In the genomic region with DNA sequence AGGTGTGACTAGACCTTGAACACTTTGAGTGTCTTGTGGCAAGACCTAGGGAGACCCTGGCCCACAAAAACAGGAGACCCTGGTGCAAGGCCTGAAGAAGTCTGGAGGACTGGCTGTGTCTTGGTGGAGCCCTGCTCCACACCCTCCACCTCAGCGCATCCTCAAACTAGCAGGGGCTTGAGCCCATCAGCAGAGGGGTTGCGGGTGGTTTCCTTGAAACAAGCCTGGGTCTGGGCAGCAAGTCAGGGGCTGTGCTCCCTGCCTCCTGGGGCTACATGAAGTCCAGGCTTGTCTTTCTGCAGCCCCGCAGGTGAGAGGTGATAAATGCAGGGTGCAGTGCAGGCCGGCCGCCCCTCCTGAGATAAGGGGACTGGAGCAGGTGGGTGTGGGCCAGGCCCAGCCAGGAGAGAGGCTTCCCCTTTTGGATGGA, we compare ENCODE assay signal across 12 cellular contexts. TPM values are rescaled to one million over a fixed set of nuclear protein-coding genes. Genes with fewer than 3 reads are reported as not detected.
DNase-seq lines count a peak whose midpoint lies in the region; ATAC-seq, FAIRE-seq and TF ChIP-seq lines count a peak whose summit lies in the region.
"Had no signal": no experiment of that assay in that cellular context is flagged by ENCODE, and none has a peak within 500 bp of the region (broad histone marks: within the 10 kb centered on the region; RNA-seq: fewer than 3 reads in every experiment).

No MANE protein-coding gene starts in this region.

- H4K91ac ChIP-seq in H1 (replicated peaks; ENCODE audit: insufficient read length, low read length), result no peak overlapping the region

- H3K79me2 ChIP-seq in H1 (ENCODE audit: control insufficient read depth in 1 of 2, insufficient read depth in 2 of 2, low read length in 2 of 2), result no peaks in the 10 kb centered on the region

- no peak overlapping the region for H3K23ac ChIP-seq in H1 (ENCODE audit: insufficient read length)

- CTCF ChIA-PET in H1 (lab: Charles Lee; ENCODE audit: partially characterized antibody), result interaction anchor here (0.9 to 13.5 kb wide), 5 partner anchors 9 to 348 kb away, joined by 3 to 521 read pairs (median 4); no protein-coding TSS in a partner anchor

- no peak for TF ChIP-seq CTCF in heart left ventricle (IDR thresholded peaks at IDR 0.05)
- TF ChIP-seq CTCF in H1 (IDR thresholded peaks at IDR 0.05; ENCODE audit: control extremely low read depth in 1 of 3, insufficient read depth in 1 of 3, low read depth in 1 of 3, low read length in 3 of 3), result peak in 1 of 3 experiments; percentile 15; a peak in 1 of 4 replicates
- TF ChIP-seq CTCF in neural crest cell (conservative IDR thresholded peaks at IDR 0.05), result no peak

- H3K36me3 ChIP-seq in heart left ventricle (peaks cover 0 to 4% (median 0%) of the 10 kb centered on the region in 9 donors), H1 (ENCODE audit: control insufficient read depth in 2 of 4, insufficient read depth in 4 of 4, low read length in 3 of 4) (peaks cover 0 to 4% (median 0%) of the 10 kb centered on the region in 4 experiments; a peak in 1 of 8 replicates), urinary bladder (ENCODE audit: insufficient read depth) (no peaks in the 10 kb centered on the region)

- no peaks in the 10 kb centered on the region for H3K9me3 Mint-ChIP-seq in neural crest cell

- intact Hi-C loops in heart left ventricle (cut with DNase I) (loop anchor here in 7 of 10 donors (5.0 to 10.0 kb wide), 7 partner anchors 45 to 198 kb away; partner anchors contain the start of gene KCNQ1OT1 (in 4 of the 7)), left cardiac atrium (cut with DNase I) (loop anchor here in 1 of 2 donors (5.0 to 10.0 kb wide), 2 partner anchors 50 to 98 kb away; no protein-coding TSS in a partner anchor)

- H3K4me2 ChIP-seq in H1 (ENCODE audit: insufficient read depth in 1 of 2, low read depth in 2 of 2, low read length in 2 of 2), result peak overlapping the region in 1 of 2 experiments; percentile 52; a peak in 1 of 4 replicates

- peaks cover 12% of the 10 kb centered on the region; the same call in 1 of the 2 replicates for H3K23me2 ChIP-seq in H1 (ENCODE audit: low read depth, low read length)

- peaks cover 22% of the 10 kb centered on the region for H3K27me3 Mint-ChIP-seq in neural crest cell (ENCODE audit: low read depth)

- no peak for FAIRE-seq in H1 (lab: Jason Lieb, UNC)

- H4K5ac ChIP-seq in H1 (ENCODE audit: insufficient read length, low read depth, low read length), result no peak overlapping the region

- H2BK5ac ChIP-seq in H1 (ENCODE audit: low read depth, low read length), result no peak overlapping the region

- TF ChIP-seq POLR2A in heart left ventricle (IDR thresholded peaks at IDR 0.05) (no peak), H1 (IDR thresholded peaks at IDR 0.05; ENCODE audit: control extremely low read depth in 1 of 2, low read depth in 2 of 2, low read length in 2 of 2) (no peak), GM18505 (IDR thresholded peaks at IDR 0.05; ENCODE audit: borderline replicate concordance, extremely low read depth, insufficient read depth, insufficient read length) (no peak)

- POLR2A ChIA-PET in H1 (lab: Charles Lee; ENCODE audit: partially characterized antibody), result interaction anchor here (0.7 to 1.5 kb wide), 3 partner anchors 10 to 23 kb away, joined by 3 to 6 read pairs (median 4); no protein-coding TSS in a partner anchor

- peaks cover 6 to 13% of the 10 kb centered on the region in 2 experiments for H4K20me1 ChIP-seq in H1 (replicated peaks in 1 of 2; ENCODE audit: control insufficient read depth in 1 of 2, insufficient read depth in 2 of 2, low read length in 2 of 2)

- H3K56ac ChIP-seq in H1 (replicated peaks; ENCODE audit: insufficient read length, low read depth, low read length), result no peak overlapping the region

- peak overlapping the region in 11 of 12 donors; percentile 67 to 90 (median 85) for H3K4me3 ChIP-seq in heart left ventricle
- H3K4me3 ChIP-seq in H1 (ENCODE audit: extremely low read depth in 1 of 4, insufficient read depth in 2 of 4, low read depth in 3 of 4, low read length in 4 of 4), result peak overlapping the region in 1 of 4 experiments; percentile 75; a peak in 1 of 8 replicates
- H3K4me3 ChIP-seq in urinary bladder (ENCODE audit: low read depth, low read length), result peak overlapping the region; percentile 95

- H2BK120ac ChIP-seq in H1 (replicated peaks; ENCODE audit: low read depth, low read length), result no peak overlapping the region

- H3K4me1 ChIP-seq in heart left ventricle (peaks cover 0 to 34% (median 18%) of the 10 kb centered on the region in 12 donors), H1 (replicated peaks in 1 of 4; ENCODE audit: control insufficient read depth in 3 of 4, insufficient read depth in 4 of 4, low read length in 3 of 4) (peaks cover 0 to 25% (median 21%) of the 10 kb centered on the region in 4 experiments; a peak in 6 of 7 replicates), urinary bladder (ENCODE audit: insufficient read depth) (no peaks in the 10 kb centered on the region)

- H3K4me1 Mint-ChIP-seq in neural crest cell, result peaks cover 26% of the 10 kb centered on the region

- peak overlapping the region in 8 of 12 donors; percentile 17 to 93 (median 82) for H3K27ac ChIP-seq in heart left ventricle
- no peak overlapping the region for H3K27ac ChIP-seq in H1 (ENCODE audit: low read depth, low read length)
- H3K27ac ChIP-seq in urinary bladder (ENCODE audit: low read depth), result no peak overlapping the region

- ATAC-seq in heart left ventricle, result no peak
- ATAC-seq in left cardiac atrium, result no peak
- ATAC-seq in GM18505 (IDR thresholded peaks at IDR 0.05; ENCODE audit: unreplicated experiment), result no peak
- ATAC-seq in HG02642 (IDR thresholded peaks at IDR 0.05; ENCODE audit: poor library complexity, unreplicated experiment), result no peak
- ATAC-seq: left lobe of liver, Panc1 had no signal

- peak in 1 of 2 experiments; percentile 18; a peak in 2 of 4 replicates for TF ChIP-seq RAD21 in H1 (IDR thresholded peaks at IDR 0.05 in 1 of 2, conservative IDR thresholded peaks at IDR 0.05 in 1 of 2; ENCODE audit: low read depth in 2 of 2, low read length in 2 of 2)

- no peak overlapping the region for H2AFZ ChIP-seq in H1 (ENCODE audit: low read length)

- H3K27me3 ChIP-seq in heart left ventricle (peaks cover 0 to 14% (median 0%) of the 10 kb centered on the region in 9 donors), H1 (replicated peaks in 1 of 4; ENCODE audit: control insufficient read depth in 3 of 4, extremely low read depth in 1 of 4, insufficient read depth in 3 of 4, low read length in 3 of 4) (peaks cover 2 to 78% (median 60%) of the 10 kb centered on the region in 4 experiments)

- no peak overlapping the region for H2BK20ac ChIP-seq in H1 (ENCODE audit: low read length)

- no peak overlapping the region for H3K27ac Mint-ChIP-seq in neural crest cell (ENCODE audit: unreplicated experiment)

- no peak overlapping the region for H2BK12ac ChIP-seq in H1 (ENCODE audit: low read depth, low read length)

- DNase-seq in heart left ventricle (peak in 1 of 5 donors; percentile 27), left cardiac atrium (no peak), H1 (ENCODE audit: low read depth in 1 of 2, low spot score in 2 of 2) (no peak), neural crest cell (ENCODE audit: low read depth, low spot score) (no peak), NCI-H526 treated with DMSO at 0.1 percent for 48 hours (lab: John Stamatoyannopoulos, UW) (no peak)
- DNase-seq: caudate nucleus, NCI-H2029 had no signal

- no peak overlapping the region; the same call in 1 of the 2 replicates for H2BK15ac ChIP-seq in H1 (ENCODE audit: low read length)

- H3K18ac ChIP-seq in H1 (ENCODE audit: extremely low read depth, low read length), result no peak overlapping the region; the same call in 1 of the 2 replicates

- H3K79me1 ChIP-seq in H1 (ENCODE audit: low read depth, low read length), result no peaks in the 10 kb centered on the region

- H2AK5ac ChIP-seq in H1 (ENCODE audit: low read depth, low read length), result no peak overlapping the region

- no peak overlapping the region for H3K4ac ChIP-seq in H1 (replicated peaks; ENCODE audit: insufficient read length, low read depth, low read length)

- 75 to 100% (median 75%) methylated on average over 2 to 5 of the region's 5 CpGs for WGBS in heart left ventricle, 4 donors
- 66% methylated on average over 5 of the region's 5 CpGs; no CpG with 5 or more reads in 1 of the 2 experiments for WGBS in H1 (ENCODE audit: extremely low coverage in 1 of 2, insufficient coverage in 1 of 2, insufficient read length in 1 of 2, insufficient replicate concordance in 2 of 2, low coverage in 1 of 2, low lambda C conversion rate in 2 of 2, missing lambda C conversion rate in 1 of 2), 2 experiments
- WGBS in urinary bladder, result 85% methylated on average over 5 of the region's 5 CpGs

- peak overlapping the region; percentile 81 for H3K4me3 Mint-ChIP-seq in neural crest cell

- no peaks in the 10 kb centered on the region for H3K36me3 Mint-ChIP-seq in neural crest cell (ENCODE audit: low read depth)

- H3K9ac ChIP-seq in H1 (replicated peaks in 1 of 4; ENCODE audit: extremely low read depth in 1 of 4, low read depth in 3 of 4, low read length in 3 of 4), result no peak overlapping the region

- no peak for TF ChIP-seq EP300 in H1 (IDR thresholded peaks at IDR 0.05; ENCODE audit: borderline replicate concordance in 1 of 2, low read depth in 2 of 2, low read length in 2 of 2)

- no peak overlapping the region for H4K8ac ChIP-seq in H1 (ENCODE audit: extremely low read depth, insufficient read depth, low read length)

- H3K14ac ChIP-seq in H1 (ENCODE audit: insufficient read length), result no peak overlapping the region

- H3K9me3 ChIP-seq in heart left ventricle (peaks cover 0 to 9% (median 0%) of the 10 kb centered on the region in 12 donors), H1 (ENCODE audit: insufficient read depth in 2 of 2, low read depth in 1 of 2, low read length in 1 of 2) (no peaks in the 10 kb centered on the region; a peak in 1 of 4 replicates)

RNA-seq across cellular contexts. Expression of gene CDKN1C, which starts 2.9 kb away (rescaled TPM):
- 10 to 100 TPM; 18.8 to 39.1 (median 33.4) TPM for total RNA-seq in heart left ventricle
- 10 to 100 TPM; 31.4 to 42.5 TPM for polyA plus RNA-seq in heart left ventricle
- total RNA-seq in left cardiac atrium, result 10 to 100 TPM; 23.3 to 44.2 TPM
- 12.8 and 16.2 TPM in 2 replicates for total RNA-seq in H1 (2021; fragmentation: NEBNext Ultra II Directional; extraction: Animal tissue kit (Norgen Biotek cat#: 25700))
- 14.1 and 21.8 TPM in 2 replicates for polyA plus RNA-seq in H1 (2011; rRNA removed)
- polyA plus RNA-seq in H1 (2011; cell fraction: cytosol; rRNA removed), result 13.5 TPM
- 19.1 TPM for polyA plus RNA-seq in H1 (2011; cell fraction: nucleus; rRNA removed)
- polyA plus RNA-seq in H1 (2012, experiment 1 of 2), result 5.5 to 12.0 TPM (median 10.3 TPM) in 4 replicates
- 12.8 TPM for polyA plus RNA-seq in H1 (2012, experiment 2 of 2)
- 12.8 TPM for polyA plus RNA-seq in H1 (2013, experiment 1 of 2)
- polyA plus RNA-seq in H1 (2013, experiment 2 of 2), result 10.8 TPM
- polyA minus RNA-seq in H1 (2011; rRNA and poly(A)+ RNA removed), result 1.7 and 2.9 TPM in 2 replicates
- 16.9 TPM for polyA minus RNA-seq in H1 (2011; cell fraction: cytosol; rRNA and poly(A)+ RNA removed)
- 23.8 TPM for polyA minus RNA-seq in H1 (2011; cell fraction: nucleus; rRNA and poly(A)+ RNA removed)
- 78.3 and 80.0 TPM in 2 replicates for total RNA-seq in neural crest cell
- total RNA-seq in urinary bladder, result 78.6 TPM
- polyA plus RNA-seq in urinary bladder, result 118 TPM

RNA-seq across cellular contexts. Expression of gene PHLDA2, which starts 46.5 kb away (rescaled TPM):
- total RNA-seq in heart left ventricle (1 to 10 TPM in 3 of 9 donors, under 1 TPM in 4, not detected in 2; 0.40 to 3.2 (median 0.93) TPM), left cardiac atrium (1 to 10 TPM; 2.2 to 3.4 TPM), neural crest cell (1.1 and 1.6 TPM in 2 replicates), urinary bladder (1.1 TPM)
- polyA plus RNA-seq in heart left ventricle (1 to 10 TPM; 1.5 to 9.2 TPM), H1 (2011; rRNA removed) (7.6 and 11.6 TPM in 2 replicates), urinary bladder (18.9 TPM)
- 5.2 and 5.4 TPM in 2 replicates for total RNA-seq in H1 (2021; fragmentation: NEBNext Ultra II Directional; extraction: Animal tissue kit (Norgen Biotek cat#: 25700))
- polyA plus RNA-seq in H1 (2011; cell fraction: cytosol; rRNA removed), result 5.3 TPM
- 8.3 TPM for polyA plus RNA-seq in H1 (2011; cell fraction: nucleus; rRNA removed)
- polyA plus RNA-seq in H1 (2012, experiment 1 of 2), result 3.0 to 7.5 TPM (median 5.8 TPM) in 4 replicates
- 6.4 TPM for polyA plus RNA-seq in H1 (2012, experiment 2 of 2)
- 15.6 TPM for polyA plus RNA-seq in H1 (2013, experiment 1 of 2)
- 14.7 TPM for polyA plus RNA-seq in H1 (2013, experiment 2 of 2)
- polyA minus RNA-seq in H1 (2011; rRNA and poly(A)+ RNA removed), result 0.24 TPM in 1 of 2 replicates, not detected in the other
- 3.5 TPM for polyA minus RNA-seq in H1 (2011; cell fraction: cytosol; rRNA and poly(A)+ RNA removed)
- 13.2 TPM for polyA minus RNA-seq in H1 (2011; cell fraction: nucleus; rRNA and poly(A)+ RNA removed)

Comparison
In these comparisons a context has a peak if more than half of its experiments do, and no peak if none do; other contexts are left out.
1. H3K27ac ChIP-seq: peak in heart left ventricle (8 of 12); none in H1 (single experiment) and urinary bladder (single experiment).